ENCODE assay signal across 16 cellular contexts in genomic region chr16:57653936-57654335, GRCh38. TPM values are rescaled to one million over a fixed set of nuclear protein-coding genes. Genes with fewer than 3 reads are reported as not detected.
DNase-seq lines count a peak whose midpoint lies in the region; ATAC-seq and TF ChIP-seq lines count a peak whose summit lies in the region.
"Had no signal": no experiment of that assay in that cellular context is flagged by ENCODE, and none has a peak within 500 bp of the region (broad histone marks: within the 10 kb centered on the region; RNA-seq: fewer than 3 reads in every experiment).

No MANE protein-coding gene starts in this region.

- H3K9me3 Mint-ChIP-seq in natural killer cell treated with Interleukin-12 subunit alpha and Interleukin-12 subunit beta and Interleukin-15 and Interleukin-18, amount 100 ng/mL, for 72 hours, result no peaks in the 10 kb centered on the region
- H3K9me3 Mint-ChIP-seq: activated CD4-positive, alpha-beta memory T cell treated with anti-CD3 and anti-CD28 coated beads, Interleukin-2, amount 10 ng/mL, durations not matched to agents 7 days and 5 days; stimulated activated naive B cell treated with anti-CD40 and anti-IgM and Interleukin-4, amounts not matched to agents 10 μg/mL and 1 μg/mL and 100 μg/mL, for 72 hours had no signal

- TF ChIP-seq CTCF in choroid plexus epithelial cell (conservative IDR thresholded peaks at IDR 0.05; ENCODE audit: low read depth, low read length), result no peak

- H3K4me1 Mint-ChIP-seq in natural killer cell treated with Interleukin-12 subunit alpha and Interleukin-12 subunit beta and Interleukin-15 and Interleukin-18, amount 100 ng/mL, for 72 hours (ENCODE audit: low read depth in 2 of 2), result peaks cover 52 to 63% of the 10 kb centered on the region in 2 donors

- H3K36me3 Mint-ChIP-seq in natural killer cell treated with Interleukin-12 subunit alpha and Interleukin-12 subunit beta and Interleukin-15 and Interleukin-18, amount 100 ng/mL, for 72 hours, result no peaks in the 10 kb centered on the region
- H3K36me3 Mint-ChIP-seq: stimulated activated naive B cell treated with anti-CD40 and anti-IgM and Interleukin-4, amounts not matched to agents 10 μg/mL and 1 μg/mL and 100 μg/mL, for 72 hours had no signal

- H3K27me3 Mint-ChIP-seq in natural killer cell treated with Interleukin-12 subunit alpha and Interleukin-12 subunit beta and Interleukin-15 and Interleukin-18, amount 100 ng/mL, for 72 hours, result no peaks in the 10 kb centered on the region
- H3K27me3 Mint-ChIP-seq: activated CD4-positive, alpha-beta memory T cell treated with anti-CD3 and anti-CD28 coated beads, Interleukin-2, amount 10 ng/mL, durations not matched to agents 7 days and 5 days had no signal

- no peaks in the 10 kb centered on the region for H3K36me3 ChIP-seq in H7 (replicated peaks; ENCODE audit: control insufficient read depth, insufficient read depth, low read length)

- H3K4me3 Mint-ChIP-seq in natural killer cell treated with Interleukin-12 subunit alpha and Interleukin-12 subunit beta and Interleukin-15 and Interleukin-18, amount 100 ng/mL, for 72 hours, result peak overlapping the region; percentile 68
- H3K4me3 Mint-ChIP-seq: activated CD4-positive, alpha-beta memory T cell treated with anti-CD3 and anti-CD28 coated beads, Interleukin-2, amount 10 ng/mL, durations not matched to agents 7 days and 5 days; stimulated activated naive B cell treated with anti-CD40 and anti-IgM and Interleukin-4, amounts not matched to agents 10 μg/mL and 1 μg/mL and 100 μg/mL, for 72 hours had no signal

- H3K27ac Mint-ChIP-seq in natural killer cell treated with Interleukin-12 subunit alpha and Interleukin-12 subunit beta and Interleukin-15 and Interleukin-18, amount 100 ng/mL, for 72 hours, result peak overlapping the region; percentile 74 to 90
- H3K27ac Mint-ChIP-seq: activated CD4-positive, alpha-beta memory T cell treated with anti-CD3 and anti-CD28 coated beads, Interleukin-2, amount 10 ng/mL, durations not matched to agents 7 days and 5 days; stimulated activated naive B cell treated with anti-CD40 and anti-IgM and Interleukin-4, amounts not matched to agents 10 μg/mL and 1 μg/mL and 100 μg/mL, for 72 hours had no signal

- DNase-seq in H7 (peak; percentile 71), NCI-H345 treated with DMSO at 0.1 percent for 48 hours (lab: John Stamatoyannopoulos, UW; ENCODE audit: unreplicated experiment) (peak; percentile 8), choroid plexus epithelial cell (ENCODE audit: low read depth) (peak; percentile 79), globus pallidus (ENCODE audit: low spot score) (no peak)
- DNase-seq in natural killer cell treated with Interleukin-12 subunit alpha and Interleukin-12 subunit beta and Interleukin-15 and Interleukin-18, amount 100 ng/mL, for 72 hours (ENCODE audit: low spot score), result no peak
- no peak for DNase-seq in central memory CD4-positive, alpha-beta T cell
- DNase-seq: activated CD4-positive, alpha-beta memory T cell treated with anti-CD3 and anti-CD28 coated beads, Interleukin-2, amount 10 ng/mL, durations not matched to agents 7 days and 5 days; body of pancreas; EL; NCI-H146; stimulated activated naive B cell treated with anti-CD40 and anti-IgM and Interleukin-4, amounts not matched to agents 10 μg/mL and 1 μg/mL and 100 μg/mL, for 72 hours; T-helper 9 cell had no signal

- H3K4me3 ChIP-seq in H7 (ENCODE audit: insufficient read depth, low read depth, low read length), result no peak overlapping the region
- H3K4me3 ChIP-seq in choroid plexus epithelial cell (ENCODE audit: low read depth, low read length), result no peak overlapping the region
- H3K4me3 ChIP-seq: body of pancreas, GM12878, vagina had no signal

- peak in 1 of 2 donors; percentile 31 for ATAC-seq in natural killer cell treated with Interleukin-12 subunit alpha and Interleukin-12 subunit beta and Interleukin-15 and Interleukin-18, amount 100 ng/mL, for 72 hours
- no peak for ATAC-seq in HG03442 (IDR thresholded peaks at IDR 0.05; ENCODE audit: unreplicated experiment)
- ATAC-seq in GM21528 (IDR thresholded peaks at IDR 0.05; ENCODE audit: low FRiP score, unreplicated experiment), result no peak
- ATAC-seq: body of pancreas; GM12878; stimulated activated naive B cell treated with anti-CD40 and anti-IgM and Interleukin-4, amounts not matched to agents 10 μg/mL and 1 μg/mL and 100 μg/mL, for 72 hours had no signal

- no peaks in the 10 kb centered on the region for H3K27me3 ChIP-seq in H7 (ENCODE audit: control insufficient read depth, insufficient read depth, low read length)
- H3K27me3 ChIP-seq: body of pancreas, vagina had no signal

RNA-seq across cellular contexts. Expression of gene ADGRG3, which starts 14.2 kb away (rescaled TPM):
- 0.07 and 0.67 TPM in 2 replicates for total RNA-seq in H7 (2014; rRNA removed; shearing (Covaris generic))
- 10 to 100 TPM; 25.4 to 28.9 TPM for total RNA-seq in natural killer cell treated with Interleukin-12 subunit alpha and Interleukin-12 subunit beta and Interleukin-15 and Interleukin-18, amount 100 ng/mL, for 72 hours
- total RNA-seq: activated CD4-positive, alpha-beta memory T cell treated with anti-CD3 and anti-CD28 coated beads, Interleukin-2, amount 10 ng/mL, durations not matched to agents 7 days and 5 days; GM12878 had no signal

RNA-seq across cellular contexts. Expression of gene ADGRG1, which starts 25.5 kb away (rescaled TPM):
- 0.38 and 0.44 TPM in 2 replicates for total RNA-seq in H7 (2014; rRNA removed; shearing (Covaris generic))
- total RNA-seq in natural killer cell treated with Interleukin-12 subunit alpha and Interleukin-12 subunit beta and Interleukin-15 and Interleukin-18, amount 100 ng/mL, for 72 hours, result 10 to 100 TPM in 1 of 2 donors, 1 to 10 TPM in 1; 4.8 to 13.7 TPM

RNA-seq across cellular contexts. Expression of gene DRC7, which starts 40.7 kb away (rescaled TPM):
- 0.03 TPM in 1 of 2 replicates, not detected in the other for total RNA-seq in H7 (2014; rRNA removed; shearing (Covaris generic))
- not detected for total RNA-seq in natural killer cell treated with Interleukin-12 subunit alpha and Interleukin-12 subunit beta and Interleukin-15 and Interleukin-18, amount 100 ng/mL, for 72 hours
- total RNA-seq: activated CD4-positive, alpha-beta memory T cell treated with anti-CD3 and anti-CD28 coated beads, Interleukin-2, amount 10 ng/mL, durations not matched to agents 7 days and 5 days; vagina had no signal

Comparison
In these comparisons a context has a peak if more than half of its experiments do, and no peak if none do; other contexts are left out.
1. DNase-seq: peak in H7 (single experiment), NCI-H345 treated with DMSO at 0.1 percent for 48 hours (single experiment) and choroid plexus epithelial cell (single experiment); none in natural killer cell treated with Interleukin-12 subunit alpha and Interleukin-12 subunit beta and Interleukin-15 and Interleukin-18, amount 100 ng/mL, for 72 hours (single experiment), globus pallidus (single experiment) and central memory CD4-positive, alpha-beta T cell (single experiment).
2. RNA of gene ADGRG3, which starts 14.2 kb away (total RNA-seq): 25.4 to 28.9 TPM in natural killer cell treated with Interleukin-12 subunit alpha and Interleukin-12 subunit beta and Interleukin-15 and Interleukin-18, amount 100 ng/mL, for 72 hours; 0.07 to 0.67 TPM in H7; every median in the first group is over 10 times any median in the second.